1 cellular context compared by ENCODE assay signal in genomic region chr13:30453727-30454126, GRCh38.
TF ChIP-seq lines count a peak whose summit lies in the region.

No MANE protein-coding gene starts in this region.

TF ChIP-seq in K562, 482 proteins besides CTCF, POLR2A, EP300 and RAD21:
- no peak for TF ChIP-seq SMARCA5 (IDR thresholded peaks at IDR 0.05)
- no peak for TF ChIP-seq KLF13 (tag; IDR thresholded peaks at IDR 0.05; ENCODE audit: borderline replicate concordance, low read depth)
- no peak for TF ChIP-seq TCF7L2 (IDR thresholded peaks at IDR 0.05; ENCODE audit: low read depth, low read length)
- TF ChIP-seq ZFP91 (CRISPR knock-in tag; IDR thresholded peaks at IDR 0.05) = no peak
- no peak for TF ChIP-seq POLR3G (IDR thresholded peaks at IDR 0.05; ENCODE audit: extremely low read depth, insufficient read length, insufficient replicate concordance)
- no peak for TF ChIP-seq DLX4 (CRISPR knock-in tag; IDR thresholded peaks at IDR 0.05)
- no peak for TF ChIP-seq CLOCK (CRISPR knock-in tag; IDR thresholded peaks at IDR 0.05; ENCODE audit: borderline replicate concordance)
- no peak for TF ChIP-seq RREB1 (CRISPR knock-in tag; IDR thresholded peaks at IDR 0.05)
- no peak for TF ChIP-seq STAT5B (CRISPR knock-in tag; IDR thresholded peaks at IDR 0.05)
- TF ChIP-seq, protein P1, sequence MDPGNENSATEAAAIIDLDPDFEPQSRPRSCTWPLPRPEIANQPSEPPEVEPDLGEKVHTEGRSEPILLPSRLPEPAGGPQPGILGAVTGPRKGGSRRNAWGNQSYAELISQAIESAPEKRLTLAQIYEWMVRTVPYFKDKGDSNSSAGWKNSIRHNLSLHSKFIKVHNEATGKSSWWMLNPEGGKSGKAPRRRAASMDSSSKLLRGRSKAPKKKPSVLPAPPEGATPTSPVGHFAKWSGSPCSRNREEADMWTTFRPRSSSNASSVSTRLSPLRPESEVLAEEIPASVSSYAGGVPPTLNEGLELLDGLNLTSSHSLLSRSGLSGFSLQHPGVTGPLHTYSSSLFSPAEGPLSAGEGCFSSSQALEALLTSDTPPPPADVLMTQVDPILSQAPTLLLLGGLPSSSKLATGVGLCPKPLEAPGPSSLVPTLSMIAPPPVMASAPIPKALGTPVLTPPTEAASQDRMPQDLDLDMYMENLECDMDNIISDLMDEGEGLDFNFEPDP (CRISPR knock-in tag; IDR thresholded peaks at IDR 0.05) = no peak
- TF ChIP-seq NFATC3 (IDR thresholded peaks at IDR 0.05) = no peak
- TF ChIP-seq TBL1XR1 (IDR thresholded peaks at IDR 0.05; ENCODE audit: low read length in 2 of 2) = no peak
- no peak for TF ChIP-seq BCL6 (CRISPR knock-in tag; IDR thresholded peaks at IDR 0.05)
